Comparison of ENCODE assay signal across 10 cellular contexts in genomic region chr9:35618854-35619799, GRCh38. TPM values are rescaled to one million over a fixed set of nuclear protein-coding genes. Genes with fewer than 3 reads are reported as not detected.
DNase-seq lines count a peak whose midpoint lies in the region; ATAC-seq and TF ChIP-seq lines count a peak whose summit lies in the region.
"Had no signal": no experiment of that assay in that cellular context is flagged by ENCODE, and none has a peak within 500 bp of the region (broad histone marks: within the 10 kb centered on the region; RNA-seq: fewer than 3 reads in every experiment).

No MANE protein-coding gene starts in this region.

- H3K4me2 ChIP-seq in SK-N-SH: no peak overlapping the region

- H3K27ac ChIP-seq in A673 (ENCODE audit: low read depth, low read length, poor library complexity, severe bottlenecking) (no peak overlapping the region), SK-N-SH (ENCODE audit: low read depth in 2 of 2, low read length in 1 of 2) (no peak overlapping the region)
- H3K27ac ChIP-seq: parathyroid adenoma had no signal

- no peaks in the 10 kb centered on the region for H3F3A ChIP-seq in SK-N-SH (replicated peaks; ENCODE audit: insufficient read depth)

- TF ChIP-seq CTCF in GM12864 (IDR thresholded peaks at IDR 0.05; ENCODE audit: low read depth, low read length, missing control alignments) (no peak), choroid plexus epithelial cell (conservative IDR thresholded peaks at IDR 0.05; ENCODE audit: low read depth, low read length) (no peak), A673 (conservative IDR thresholded peaks at IDR 0.05; ENCODE audit: low read depth, low read length) (no peak), SK-N-SH (IDR thresholded peaks at IDR 0.05) (no peak)

- no peaks in the 10 kb centered on the region for H3K79me2 ChIP-seq in SK-N-SH (ENCODE audit: insufficient read depth)
- H3K79me2 ChIP-seq: parathyroid adenoma had no signal

- no peaks in the 10 kb centered on the region for H4K20me1 ChIP-seq in SK-N-SH (ENCODE audit: insufficient read depth)

- 87% methylated on average over 17 of the region's 17 CpGs for WGBS in SK-N-SH (ENCODE audit: low lambda C conversion rate)

- H3K9me2 ChIP-seq in SK-N-SH: no peaks in the 10 kb centered on the region

- no peak for TF ChIP-seq EP300 in SK-N-SH (IDR thresholded peaks at IDR 0.05; ENCODE audit: borderline replicate concordance in 1 of 2, low read depth in 1 of 2, low read length in 1 of 2)

- H3K27me3 ChIP-seq in A673 (replicated peaks; ENCODE audit: insufficient read depth, low read depth, low read length, poor library complexity) (peaks cover 26% of the 10 kb centered on the region), SK-N-SH (ENCODE audit: insufficient read depth) (0 out of 2 replicates have a peak, but pooled peaks cover 4% of the 10 kb centered on the region)
- H3K27me3 ChIP-seq: body of pancreas had no signal

- H3K4me3 ChIP-seq in GM12864 (ENCODE audit: low read depth, low read length): peak overlapping the region; percentile 2; the same call in 1 of the 2 replicates
- H3K4me3 ChIP-seq in choroid plexus epithelial cell (ENCODE audit: low read depth, low read length): no peak overlapping the region
- no peak overlapping the region for H3K4me3 ChIP-seq in A673 (ENCODE audit: low read depth, low read length, poor library complexity, severe bottlenecking)
- no peak overlapping the region for H3K4me3 ChIP-seq in SK-N-SH (ENCODE audit: low read depth in 2 of 2, low read length in 1 of 2)
- H3K4me3 ChIP-seq: body of pancreas had no signal

- peak; percentile 48 for ATAC-seq in GM21528 (IDR thresholded peaks at IDR 0.05; ENCODE audit: low FRiP score, unreplicated experiment)
- ATAC-seq: body of pancreas had no signal

- H3K9ac ChIP-seq in SK-N-SH: no peak overlapping the region
- H3K9ac ChIP-seq: parathyroid adenoma had no signal

- CTCF ChIA-PET in A673 (lab: Charles Lee): no interaction called here
- CTCF ChIA-PET in SK-N-SH (lab: Yijun Ruan, JAX): interaction anchor here (0.6 to 5.3 kb wide), 6 partner anchors 8 to 109 kb away, joined by 3 to 20 read pairs (median 8); partner anchors contain the start of genes CCDC107 and RMRP

- no peak for TF ChIP-seq RAD21 in SK-N-SH (IDR thresholded peaks at IDR 0.05; ENCODE audit: low read length)

- H3K36me3 ChIP-seq in A673 (ENCODE audit: insufficient read depth, low read length, poor library complexity, severe bottlenecking) (no peaks in the 10 kb centered on the region), SK-N-SH (replicated peaks in 1 of 2; ENCODE audit: control insufficient read depth in 1 of 2, insufficient read depth in 2 of 2, low read length in 1 of 2) (no peaks in the 10 kb centered on the region)

- DNase-seq in GM12864 (ENCODE audit: low read depth): peak; percentile 52
- DNase-seq in LHCN-M2 (ENCODE audit: low read depth): peak; percentile 40
- DNase-seq in choroid plexus epithelial cell (ENCODE audit: low read depth): peak; percentile 13
- DNase-seq in ureter (ENCODE audit: low spot score): no peak
- no peak for DNase-seq in A673 (ENCODE audit: low spot score)
- no peak for DNase-seq in cortex of kidney (lab: John Stamatoyannopoulos, UW)
- no peak for DNase-seq in SK-N-SH

- no TSS peak for BruUV-seq in A673 (replicated peaks; lab: Mats Ljungman, UMichigan)

- H3K9me3 ChIP-seq in A673 (ENCODE audit: low read depth, low read length, poor library complexity, severe bottlenecking) (no peaks in the 10 kb centered on the region), SK-N-SH (no peaks in the 10 kb centered on the region)
- H3K9me3 ChIP-seq: body of pancreas had no signal

- H3K4me1 ChIP-seq in A673 (ENCODE audit: insufficient read depth, low read length, poor library complexity, severe bottlenecking) (no peaks in the 10 kb centered on the region), SK-N-SH (ENCODE audit: control insufficient read depth in 1 of 2, insufficient read depth in 2 of 2, low read depth in 1 of 2, low read length in 1 of 2) (peaks cover 0 to 12% of the 10 kb centered on the region in 2 experiments; a peak in 1 of 4 replicates)
- H3K4me1 ChIP-seq: parathyroid adenoma had no signal

- POLR2A ChIA-PET in A673 (lab: Charles Lee; ENCODE audit: low non-redundant PET) (no interaction called here), SK-N-SH (lab: Yijun Ruan, JAX) (no interaction called here)

- no peak overlapping the region for H2AFZ ChIP-seq in SK-N-SH (ENCODE audit: low read depth)
- H2AFZ ChIP-seq: parathyroid adenoma had no signal

- intact Hi-C loops in A673 (cut with micrococcal nuclease; ENCODE audit: unreplicated experiment): no loop called here

TF ChIP-seq in SK-N-SH, 30 proteins besides CTCF, POLR2A, EP300 and RAD21:
- TF ChIP-seq EZH2phosphoT487 (IDR thresholded peaks at IDR 0.05; ENCODE audit: borderline replicate concordance, low read depth): no peak
- TF ChIP-seq ELF1 (IDR thresholded peaks at IDR 0.05): no peak
- TF ChIP-seq PBX3 (IDR thresholded peaks at IDR 0.05): no peak

RNA-seq across cellular contexts. Expression of gene CD72, which starts 0.9 kb away (rescaled TPM):
- 1.2 and 1.4 TPM in 2 replicates for total RNA-seq in LHCN-M2 (2014; rRNA removed)
- polyA plus RNA-seq in LHCN-M2 (2012): 0.95 TPM
- 2.0 TPM for total RNA-seq in ureter
- total RNA-seq in A673 (2021): not detected in 2 replicates
- 2.5 and 2.7 TPM in 2 replicates for polyA plus RNA-seq in SK-N-SH (2012; rRNA removed)
- polyA plus RNA-seq in SK-N-SH (2012; cell fraction: cytosol; rRNA removed): 0.87 and 1.1 TPM in 2 replicates
- polyA plus RNA-seq in SK-N-SH (2012; cell fraction: nucleus; rRNA removed): 15.4 and 17.6 TPM in 2 replicates

RNA-seq across cellular contexts. Expression of gene TESK1, which starts 14.1 kb away (rescaled TPM):
- total RNA-seq in LHCN-M2 (2014; rRNA removed) (21.7 and 26.8 TPM in 2 replicates), ureter (25.6 TPM), A673 (2021) (31.8 and 31.9 TPM in 2 replicates)
- polyA plus RNA-seq in LHCN-M2 (2012): 37.5 TPM
- 26.0 TPM in 2 replicates for polyA plus RNA-seq in SK-N-SH (2012; rRNA removed)
- 8.6 and 13.0 TPM in 2 replicates for polyA plus RNA-seq in SK-N-SH (2012; cell fraction: cytosol; rRNA removed)
- polyA plus RNA-seq in SK-N-SH (2012; cell fraction: nucleus; rRNA removed): 154 and 162 TPM in 2 replicates

RNA-seq across cellular contexts. Expression of gene SIT1, which starts 31.6 kb away (rescaled TPM):
- total RNA-seq in LHCN-M2 (2014; rRNA removed): 0.26 and 0.63 TPM in 2 replicates
- polyA plus RNA-seq in LHCN-M2 (2012): 0.09 TPM
- 0.52 TPM for total RNA-seq in ureter
- total RNA-seq in A673 (2021): not detected in 2 replicates
- not detected in 2 replicates for polyA plus RNA-seq in SK-N-SH (2012; rRNA removed)
- polyA plus RNA-seq in SK-N-SH (2012; cell fraction: cytosol; rRNA removed): not detected in 2 replicates
- not detected in 2 replicates for polyA plus RNA-seq in SK-N-SH (2012; cell fraction: nucleus; rRNA removed)

RNA-seq across cellular contexts. Expression of gene RMRP, which starts 38.7 kb away (rescaled TPM):
- total RNA-seq in LHCN-M2 (2014; rRNA removed) (5,651 and 6,728 TPM in 2 replicates), ureter (3,373 TPM), A673 (2021) (13,531 and 14,573 TPM in 2 replicates)
- 16.9 TPM for polyA plus RNA-seq in LHCN-M2 (2012)
- 64.9 and 157 TPM in 2 replicates for polyA plus RNA-seq in SK-N-SH (2012; rRNA removed)
- not detected in 2 replicates for polyA plus RNA-seq in SK-N-SH (2012; cell fraction: cytosol; rRNA removed)
- 125 TPM in 1 of 2 replicates, not detected in the other for polyA plus RNA-seq in SK-N-SH (2012; cell fraction: nucleus; rRNA removed)

RNA-seq across cellular contexts. Expression of gene CCDC107, which starts 39.0 kb away (rescaled TPM):
- 11.1 and 13.3 TPM in 2 replicates for total RNA-seq in LHCN-M2 (2014; rRNA removed)
- 36.5 TPM for polyA plus RNA-seq in LHCN-M2 (2012)
- total RNA-seq in ureter: 22.4 TPM
- total RNA-seq in A673 (2021): 12.9 and 16.4 TPM in 2 replicates
- 20.9 and 22.0 TPM in 2 replicates for polyA plus RNA-seq in SK-N-SH (2012; rRNA removed)
- 18.4 and 19.9 TPM in 2 replicates for polyA plus RNA-seq in SK-N-SH (2012; cell fraction: cytosol; rRNA removed)
- 23.6 and 25.8 TPM in 2 replicates for polyA plus RNA-seq in SK-N-SH (2012; cell fraction: nucleus; rRNA removed)

Comparison
In these comparisons a context has a peak if more than half of its experiments do, and no peak if none do; other contexts are left out.
1. DNase-seq: peak in GM12864 (single experiment), LHCN-M2 (single experiment) and choroid plexus epithelial cell (single experiment); none in ureter (single experiment), A673 (single experiment), cortex of kidney (single experiment) and SK-N-SH (single experiment).